ENCODE assay signal across 1 cellular context in genomic region chr1:240768979-240769378, GRCh38.
TF ChIP-seq lines count a peak whose summit lies in the region.

No MANE protein-coding gene starts in this region.

TF ChIP-seq in HEK293, 187 proteins besides CTCF, POLR2A, EP300 and RAD21 (continued from another document):
- peak; percentile 52; the same call in 1 of the 2 replicates for TF ChIP-seq PRDM1 (tag by site-specific recombination; IDR thresholded peaks at IDR 0.05)
- TF ChIP-seq ZNF514 (tag by site-specific recombination; IDR thresholded peaks at IDR 0.05), result no peak
- peak; percentile 22; the same call in 1 of the 2 replicates for TF ChIP-seq FEZF1 (tag by site-specific recombination; IDR thresholded peaks at IDR 0.05)
- no peak for TF ChIP-seq INSM2 (tag by site-specific recombination; IDR thresholded peaks at IDR 0.05)
- TF ChIP-seq ZEB2 (tag by site-specific recombination; IDR thresholded peaks at IDR 0.05), result no peak
- TF ChIP-seq ZNF610 (tag by site-specific recombination; IDR thresholded peaks at IDR 0.05; ENCODE audit: borderline replicate concordance), result 0 out of 2 replicates have a peak, but pooled peaks have one; percentile 48
- TF ChIP-seq ZBTB44 (tag by site-specific recombination; IDR thresholded peaks at IDR 0.05), result peak; percentile 93
- TF ChIP-seq SP7 (tag by site-specific recombination; IDR thresholded peaks at IDR 0.05), result no peak; the same call in 1 of the 2 replicates
- TF ChIP-seq ZNF24 (tag by site-specific recombination; IDR thresholded peaks at IDR 0.05), result no peak
- no peak for TF ChIP-seq GLI4 (tag by site-specific recombination; IDR thresholded peaks at IDR 0.05)
- TF ChIP-seq ZNF404 (tag by site-specific recombination; IDR thresholded peaks at IDR 0.05), result no peak
- no peak for TF ChIP-seq KLF1 (tag by site-specific recombination; IDR thresholded peaks at IDR 0.05)
- TF ChIP-seq ZSCAN4 (tag by site-specific recombination; IDR thresholded peaks at IDR 0.05), result no peak
- 0 out of 2 replicates have a peak, but pooled peaks have one; percentile 27 for TF ChIP-seq OSR2 (tag by site-specific recombination; IDR thresholded peaks at IDR 0.05)
- TF ChIP-seq KLF8 (tag by site-specific recombination; IDR thresholded peaks at IDR 0.05), result 0 out of 2 replicates have a peak, but pooled peaks have one; percentile 20
- TF ChIP-seq ZBTB17 (tag by site-specific recombination; IDR thresholded peaks at IDR 0.05), result peak; percentile 90
- TF ChIP-seq ZNF549 (tag by site-specific recombination; IDR thresholded peaks at IDR 0.05), result no peak; the same call in 1 of the 2 replicates
- TF ChIP-seq ZBTB48 (tag by site-specific recombination; IDR thresholded peaks at IDR 0.05), result no peak
- no peak for TF ChIP-seq MEIS1 (CRISPR knock-in tag; IDR thresholded peaks at IDR 0.05; ENCODE audit: borderline replicate concordance)
- peak; percentile 58; the same call in 1 of the 2 replicates for TF ChIP-seq ZNF843 (tag by site-specific recombination; IDR thresholded peaks at IDR 0.05)
- no peak for TF ChIP-seq ZNF155 (tag by site-specific recombination; IDR thresholded peaks at IDR 0.05)
- peak; percentile 90 for TF ChIP-seq GLIS1 (tag by site-specific recombination; IDR thresholded peaks at IDR 0.05)
- 0 out of 2 replicates have a peak, but pooled peaks have one; percentile 14 for TF ChIP-seq ZXDB (tag by site-specific recombination; IDR thresholded peaks at IDR 0.05)
- TF ChIP-seq ZNF350 (tag by site-specific recombination; IDR thresholded peaks at IDR 0.05), result no peak
- peak; percentile 53; the same call in 1 of the 2 replicates for TF ChIP-seq TCF7L2 (IDR thresholded peaks at IDR 0.05; ENCODE audit: borderline replicate concordance, low read depth, low read length)
- peak; percentile 80 for TF ChIP-seq ZNF600 (tag by site-specific recombination; IDR thresholded peaks at IDR 0.05)
- TF ChIP-seq ZNF654 (tag by site-specific recombination; IDR thresholded peaks at IDR 0.05; ENCODE audit: low read depth), result no peak
